10 cellular contexts compared by ENCODE assay signal in the genomic region with DNA sequence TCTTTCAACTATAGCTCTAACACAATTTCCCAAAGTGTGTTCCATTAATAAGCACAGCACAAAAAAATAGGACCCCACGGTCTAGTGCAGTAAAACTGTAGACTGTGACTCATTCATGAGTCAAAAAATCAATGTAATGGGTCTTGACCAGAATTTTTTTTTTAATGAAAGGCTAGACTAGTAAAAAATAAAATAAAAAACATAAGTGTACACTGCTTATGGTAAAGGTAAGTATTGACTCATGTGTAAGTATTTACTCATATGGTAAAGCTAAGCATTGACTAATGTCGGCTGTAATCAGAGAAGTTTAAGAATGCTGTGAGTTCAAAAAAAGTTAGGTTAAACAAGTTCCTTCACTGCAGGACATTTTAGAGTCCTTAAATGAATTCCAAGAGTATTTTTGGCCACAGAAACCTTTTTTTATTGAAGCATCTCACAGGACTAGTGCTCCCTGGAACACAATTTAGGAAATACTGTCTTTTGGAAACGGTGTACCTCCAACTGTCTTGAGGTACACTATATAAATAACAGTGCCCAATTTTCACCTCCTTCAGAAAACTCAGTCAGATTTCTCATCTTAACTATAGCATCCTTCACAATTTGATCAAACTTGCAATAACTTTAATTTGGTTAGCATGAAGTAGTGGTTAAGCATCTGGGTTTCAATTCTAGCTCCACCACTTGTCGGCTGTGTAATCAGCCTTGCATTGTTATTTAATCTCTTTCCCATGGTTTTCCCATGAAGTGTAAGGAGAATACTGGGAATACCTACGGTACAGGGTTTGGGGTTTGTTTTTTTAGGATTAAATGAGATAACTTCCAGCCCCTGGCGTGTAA. TPM values are rescaled to one million over a fixed set of nuclear protein-coding genes. Genes with fewer than 3 reads are reported as not detected.
DNase-seq lines count a peak whose midpoint lies in the region; ATAC-seq, FAIRE-seq and TF ChIP-seq lines count a peak whose summit lies in the region.
"Had no signal": no experiment of that assay in that cellular context is flagged by ENCODE, and none has a peak within 500 bp of the region (broad histone marks: within the 10 kb centered on the region; RNA-seq: fewer than 3 reads in every experiment).

No MANE protein-coding gene starts in this region.

- peak overlapping the region; percentile 24 for H3K4me3 ChIP-seq in lower lobe of right lung

- ATAC-seq in HG02759 (IDR thresholded peaks at IDR 0.05; ENCODE audit: unreplicated experiment) (peak; percentile 22), SK-N-SH treated with all-trans-retinoic acid at 6 μM for 48 hours (peak; percentile 74), lower lobe of right lung (peak in 1 of 2 donors; percentile 43), GM18517 (IDR thresholded peaks at IDR 0.05; ENCODE audit: unreplicated experiment) (no peak)

- no peaks in the 10 kb centered on the region for H3K27me3 ChIP-seq in lower lobe of right lung (ENCODE audit: low read depth)

- no peaks in the 10 kb centered on the region for H3K4me1 ChIP-seq in lower lobe of right lung

- TF ChIP-seq CTCF in lower lobe of right lung (IDR thresholded peaks at IDR 0.05) = no peak

- intact Hi-C loops in lower lobe of right lung (cut with DNase I) = no loop called here

- no peak for FAIRE-seq in HTR-8/SVneo (lab: Jason Lieb, UNC)

- H3K36me3 ChIP-seq in lower lobe of right lung = no peaks in the 10 kb centered on the region

- H3K9me3 ChIP-seq in lower lobe of right lung = no peaks in the 10 kb centered on the region

- no peak overlapping the region for H3K27ac ChIP-seq in lower lobe of right lung

- DNase-seq in ELR (ENCODE audit: low read depth) (peak; percentile 33), lower lobe of right lung (no peak), NCI-H446 treated with DMSO at 0.1 percent for 48 hours (lab: John Stamatoyannopoulos, UW) (no peak), HTR-8/SVneo (ENCODE audit: insufficient read length, low spot score) (no peak), DMS 273 treated with DMSO at 0.1 percent for 48 hours (lab: John Stamatoyannopoulos, UW) (no peak)
- DNase-seq: DMS79 had no signal

TF ChIP-seq in SK-N-SH treated with all-trans-retinoic acid at 6 μM for 48 hours, 23 proteins besides CTCF, POLR2A, EP300 and RAD21:
- TF ChIP-seq TCF4 (CRISPR knock-in tag; IDR thresholded peaks at IDR 0.05; ENCODE audit: borderline replicate concordance) (no peak), RARB (CRISPR knock-in tag; IDR thresholded peaks at IDR 0.05) (no peak), ESRRG (CRISPR knock-in tag; IDR thresholded peaks at IDR 0.05) (no peak), TOX (CRISPR knock-in tag; IDR thresholded peaks at IDR 0.05; ENCODE audit: borderline replicate concordance) (no peak), TSHZ2 (CRISPR knock-in tag; IDR thresholded peaks at IDR 0.05) (no peak), ZNF8 (CRISPR knock-in tag; IDR thresholded peaks at IDR 0.05) (no peak), OSR1 (CRISPR knock-in tag; IDR thresholded peaks at IDR 0.05) (no peak), ZFP30 (CRISPR knock-in tag; IDR thresholded peaks at IDR 0.05) (no peak)
- TF ChIP-seq, protein P1, sequence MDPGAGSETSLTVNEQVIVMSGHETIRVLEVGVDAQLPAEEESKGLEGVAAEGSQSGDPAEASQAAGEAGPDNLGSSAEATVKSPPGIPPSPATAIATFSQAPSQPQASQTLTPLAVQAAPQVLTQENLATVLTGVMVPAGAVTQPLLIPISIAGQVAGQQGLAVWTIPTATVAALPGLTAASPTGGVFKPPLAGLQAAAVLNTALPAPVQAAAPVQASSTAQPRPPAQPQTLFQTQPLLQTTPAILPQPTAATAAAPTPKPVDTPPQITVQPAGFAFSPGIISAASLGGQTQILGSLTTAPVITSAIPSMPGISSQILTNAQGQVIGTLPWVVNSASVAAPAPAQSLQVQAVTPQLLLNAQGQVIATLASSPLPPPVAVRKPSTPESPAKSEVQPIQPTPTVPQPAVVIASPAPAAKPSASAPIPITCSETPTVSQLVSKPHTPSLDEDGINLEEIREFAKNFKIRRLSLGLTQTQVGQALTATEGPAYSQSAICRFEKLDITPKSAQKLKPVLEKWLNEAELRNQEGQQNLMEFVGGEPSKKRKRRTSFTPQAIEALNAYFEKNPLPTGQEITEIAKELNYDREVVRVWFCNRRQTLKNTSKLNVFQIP (CRISPR knock-in tag; IDR thresholded peaks at IDR 0.05; ENCODE audit: borderline replicate concordance, low read depth) = no peak
- TF ChIP-seq, protein P2, sequence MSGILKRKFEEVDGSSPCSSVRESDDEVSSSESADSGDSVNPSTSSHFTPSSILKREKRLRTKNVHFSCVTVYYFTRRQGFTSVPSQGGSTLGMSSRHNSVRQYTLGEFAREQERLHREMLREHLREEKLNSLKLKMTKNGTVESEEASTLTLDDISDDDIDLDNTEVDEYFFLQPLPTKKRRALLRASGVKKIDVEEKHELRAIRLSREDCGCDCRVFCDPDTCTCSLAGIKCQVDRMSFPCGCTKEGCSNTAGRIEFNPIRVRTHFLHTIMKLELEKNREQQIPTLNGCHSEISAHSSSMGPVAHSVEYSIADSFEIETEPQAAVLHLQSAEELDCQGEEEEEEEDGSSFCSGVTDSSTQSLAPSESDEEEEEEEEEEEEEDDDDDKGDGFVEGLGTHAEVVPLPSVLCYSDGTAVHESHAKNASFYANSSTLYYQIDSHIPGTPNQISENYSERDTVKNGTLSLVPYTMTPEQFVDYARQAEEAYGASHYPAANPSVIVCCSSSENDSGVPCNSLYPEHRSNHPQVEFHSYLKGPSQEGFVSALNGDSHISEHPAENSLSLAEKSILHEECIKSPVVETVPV (CRISPR knock-in tag; IDR thresholded peaks at IDR 0.05) = no peak

RNA-seq across cellular contexts. Expression of gene CCDC73, which starts 2.1 kb away (rescaled TPM):
- total RNA-seq in lower lobe of right lung = 0.09 TPM
- total RNA-seq: activated CD4-positive, alpha-beta T cell treated with anti-CD3 and anti-CD28 coated beads for 36 hours had no signal

RNA-seq across cellular contexts. Expression of gene PRRG4, which starts 37.4 kb away (rescaled TPM):
- 12.0 TPM for total RNA-seq in lower lobe of right lung
